In the genomic region with DNA sequence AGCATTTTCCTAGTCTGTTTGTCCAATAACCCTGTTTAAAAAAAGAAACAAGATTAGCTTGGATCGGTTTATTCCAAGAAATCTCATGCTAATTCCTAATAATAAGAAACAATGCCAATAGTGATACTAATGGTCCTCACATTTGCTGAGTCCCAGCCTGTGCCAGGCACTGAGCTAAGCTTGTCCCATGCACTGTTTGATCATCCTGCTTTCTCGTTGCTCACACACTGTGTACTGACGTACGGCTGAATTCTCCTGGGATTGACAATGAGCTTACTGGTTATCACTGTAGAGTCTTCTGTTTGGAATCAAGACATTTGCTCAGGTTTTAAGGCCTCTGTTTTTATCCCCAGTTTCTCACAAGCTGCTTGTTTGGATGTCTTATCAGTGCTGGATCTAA, we compare ENCODE assay signal across 19 cellular contexts.
"Had no signal": no experiment of that assay in that cellular context is flagged by ENCODE, and none has a peak within 500 bp of the region (broad histone marks: within the 10 kb centered on the region; RNA-seq: fewer than 3 reads in every experiment).

No MANE protein-coding gene starts in this region.

- H3K4me1 Mint-ChIP-seq: stimulated activated effector memory CD8-positive, alpha-beta T cell treated with anti-CD3 and anti-CD28 coated beads, Interleukin-12 subunit alpha, Interleukin-12 subunit beta, amount 100 ng/mL, for 72 hours had no signal

- DNase-seq: esophagus squamous epithelium; foreskin melanocyte; left cardiac atrium; left ventricle myocardium inferior; lower lobe of right lung; mesenchymal stem cell; midbrain; ovary; right lobe of liver; stimulated activated CD4-positive, alpha-beta T cell treated with anti-CD3 and anti-CD28 coated beads, Interleukin-4, amount 100 ng/mL, for 1 hour; stimulated activated CD8-positive, alpha-beta memory T cell treated with anti-CD3 and anti-CD28 coated beads, Interleukin-4, amount 100 ng/mL, for 48 hours; stimulated activated naive CD8-positive, alpha-beta T cell treated with anti-CD3 and anti-CD28 coated beads, Interleukin-15, Interleukin-2, amounts not matched to agents 100 U/mL and 50 U/mL, for 24 hours; testis had no signal

- H3K36me3 ChIP-seq: esophagus squamous epithelium, left ventricle myocardium inferior, lower lobe of right lung, neural progenitor cell, ovary, right lobe of liver, tibial nerve had no signal

- H3K9ac ChIP-seq: neural progenitor cell had no signal

- H3K9me3 Mint-ChIP-seq: dendritic cell treated with granulocyte-macrophage colony-stimulating factor and Interleukin-4, amounts not matched to agents 40 ng/mL and 50 ng/mL, for 4 days; natural killer cell treated with Interleukin-12 subunit alpha and Interleukin-12 subunit beta and Interleukin-15 and Interleukin-18, amount 100 ng/mL, for 72 hours; neural progenitor cell; stimulated activated effector memory CD8-positive, alpha-beta T cell treated with anti-CD3 and anti-CD28 coated beads, Interleukin-12 subunit alpha, Interleukin-12 subunit beta, amount 100 ng/mL, for 72 hours had no signal

- H2AFZ ChIP-seq: neural progenitor cell had no signal

- H3K4me1 ChIP-seq: esophagus squamous epithelium, lower lobe of right lung, right lobe of liver, testis, tibial nerve had no signal

- H3K4me3 ChIP-seq: esophagus squamous epithelium, left ventricle myocardium inferior, lower lobe of right lung, neural progenitor cell, ovary, right lobe of liver, testis, tibial nerve had no signal

- H3K36me3 Mint-ChIP-seq: natural killer cell treated with Interleukin-12 subunit alpha and Interleukin-12 subunit beta and Interleukin-15 and Interleukin-18, amount 100 ng/mL, for 72 hours; neural progenitor cell; stimulated activated effector memory CD8-positive, alpha-beta T cell treated with anti-CD3 and anti-CD28 coated beads, Interleukin-12 subunit alpha, Interleukin-12 subunit beta, amount 100 ng/mL, for 72 hours had no signal

- H3K9me3 ChIP-seq: esophagus squamous epithelium, left ventricle myocardium inferior, lower lobe of right lung, ovary, right lobe of liver, testis, tibial nerve had no signal

- H3K27me3 ChIP-seq: neural progenitor cell, ovary, right lobe of liver, testis, tibial nerve had no signal

- H3K27ac Mint-ChIP-seq: dendritic cell treated with granulocyte-macrophage colony-stimulating factor and Interleukin-4, amounts not matched to agents 40 ng/mL and 50 ng/mL, for 4 days; natural killer cell treated with Interleukin-12 subunit alpha and Interleukin-12 subunit beta and Interleukin-15 and Interleukin-18, amount 100 ng/mL, for 72 hours; neural progenitor cell; progenitor cell of endocrine pancreas; stimulated activated effector memory CD8-positive, alpha-beta T cell treated with anti-CD3 and anti-CD28 coated beads, Interleukin-12 subunit alpha, Interleukin-12 subunit beta, amount 100 ng/mL, for 72 hours had no signal

- H3K4me3 Mint-ChIP-seq: dendritic cell treated with granulocyte-macrophage colony-stimulating factor and Interleukin-4, amounts not matched to agents 40 ng/mL and 50 ng/mL, for 4 days; natural killer cell treated with Interleukin-12 subunit alpha and Interleukin-12 subunit beta and Interleukin-15 and Interleukin-18, amount 100 ng/mL, for 72 hours; neural progenitor cell; stimulated activated effector memory CD8-positive, alpha-beta T cell treated with anti-CD3 and anti-CD28 coated beads, Interleukin-12 subunit alpha, Interleukin-12 subunit beta, amount 100 ng/mL, for 72 hours had no signal

- H3K27ac ChIP-seq: esophagus squamous epithelium, left ventricle myocardium inferior, lower lobe of right lung, neural progenitor cell, ovary, right lobe of liver, testis, tibial nerve had no signal

- H3K4me2 ChIP-seq: neural progenitor cell had no signal
